Comparison of ENCODE assay signal across 9 cellular contexts in genomic region chr9:35518212-35518917, GRCh38. TPM values are rescaled to one million over a fixed set of nuclear protein-coding genes. Genes with fewer than 3 reads are reported as not detected.
DNase-seq lines count a peak whose midpoint lies in the region; ATAC-seq, FAIRE-seq and TF ChIP-seq lines count a peak whose summit lies in the region.
"Had no signal": no experiment of that assay in that cellular context is flagged by ENCODE, and none has a peak within 500 bp of the region (broad histone marks: within the 10 kb centered on the region; RNA-seq: fewer than 3 reads in every experiment).

No MANE protein-coding gene starts in this region.

- H3K4me3 ChIP-seq in brain microvascular endothelial cell (ENCODE audit: low read depth, low read length) = no peak overlapping the region
- H3K4me3 ChIP-seq in stomach = no peak overlapping the region
- H3K4me3 ChIP-seq in ovary = no peak overlapping the region

- TF ChIP-seq EP300 in stomach (IDR thresholded peaks at IDR 0.05) (no peak), ovary (IDR thresholded peaks at IDR 0.05) (no peak)

- no peak for ATAC-seq in GM21825 (IDR thresholded peaks at IDR 0.05; ENCODE audit: unreplicated experiment)

- TF ChIP-seq CTCF in brain microvascular endothelial cell (IDR thresholded peaks at IDR 0.05; ENCODE audit: low read depth, low read length, missing control alignments) = no peak
- TF ChIP-seq CTCF in stomach (IDR thresholded peaks at IDR 0.05) = no peak
- no peak for TF ChIP-seq CTCF in ovary (IDR thresholded peaks at IDR 0.05)

- no peak for FAIRE-seq in GM12891 (lab: Jason Lieb, UNC)

- H3K9me3 ChIP-seq in stomach (no peaks in the 10 kb centered on the region), ovary (no peaks in the 10 kb centered on the region)

- H3K27ac ChIP-seq in brain microvascular endothelial cell = peak overlapping the region; percentile 90
- H3K27ac ChIP-seq in stomach = peak overlapping the region; percentile 31 to 86 (median 81)
- H3K27ac ChIP-seq in ovary = no peak overlapping the region

- TF ChIP-seq POLR2A in stomach (IDR thresholded peaks at IDR 0.05) = no peak
- TF ChIP-seq POLR2A in ovary (IDR thresholded peaks at IDR 0.05) = no peak
- TF ChIP-seq POLR2A in GM12891 (IDR thresholded peaks at IDR 0.05; ENCODE audit: low read depth, low read length) = no peak

- H3K36me3 ChIP-seq in brain microvascular endothelial cell (replicated peaks) = no peaks in the 10 kb centered on the region
- H3K36me3 ChIP-seq in stomach = no peaks in the 10 kb centered on the region
- H3K36me3 ChIP-seq in ovary = no peaks in the 10 kb centered on the region

- peaks cover 44 to 82% (median 71%) of the 10 kb centered on the region in 4 donors for H3K4me1 ChIP-seq in stomach
- peaks cover 17% of the 10 kb centered on the region for H3K4me1 ChIP-seq in ovary (ENCODE audit: insufficient read depth)

- intact Hi-C loops in stomach (cut with DNase I; ENCODE audit: low total_unique reads) (no loop called here), ovary (cut with DNase I) (no loop called here)

- DNase-seq in HPDE6-E6E7 (ENCODE audit: extremely low spot score) (peak; percentile 93), brain microvascular endothelial cell (peak; percentile 88), inferior parietal cortex (ENCODE audit: extremely low spot score) (peak; percentile 11), stomach (peak; percentile 42), ovary (no peak), NCI-H345 treated with DMSO at 0.1 percent for 48 hours (lab: John Stamatoyannopoulos, UW; ENCODE audit: unreplicated experiment) (no peak), GM12891 (ENCODE audit: insufficient read length, low spot score) (no peak)
- DNase-seq: activated CD8-positive, alpha-beta memory T cell treated with anti-CD3 and anti-CD28 coated beads, Interleukin-2, amount 50 U/mL, for 48 hours had no signal

- in situ Hi-C loops in brain microvascular endothelial cell (cut with HindIII; ENCODE audit: low pct_ligation_motif_present, low sequenced_read_pairs) = no loop called here

- H3K27me3 ChIP-seq in brain microvascular endothelial cell (replicated peaks) (no peaks in the 10 kb centered on the region), stomach (no peaks in the 10 kb centered on the region), ovary (no peaks in the 10 kb centered on the region)

- 21 to 33% (median 32%) methylated on average over 4 of the region's 4 CpGs for WGBS in stomach, 5 donors
- WGBS in ovary, 3 donors = 26 to 35% (median 32%) methylated on average over 4 of the region's 4 CpGs

TF ChIP-seq in GM12891, 5 proteins besides CTCF, POLR2A, EP300 and RAD21:
- no peak for TF ChIP-seq SPI1 (IDR thresholded peaks at IDR 0.05; ENCODE audit: low read depth, low read length)
- no peak for TF ChIP-seq TAF1 (IDR thresholded peaks at IDR 0.05; ENCODE audit: low read depth, low read length)
- TF ChIP-seq PAX5 (IDR thresholded peaks at IDR 0.05; ENCODE audit: insufficient read depth, low read length, severe bottlenecking) = no peak
- no peak for TF ChIP-seq POU2F2 (IDR thresholded peaks at IDR 0.05; ENCODE audit: low read depth, low read length)
- TF ChIP-seq POLR2AphosphoS5 (IDR thresholded peaks at IDR 0.05; ENCODE audit: low read depth, low read length) = no peak
TF ChIP-seq in GM12891: peak in this region for 0.

RNA-seq across cellular contexts. Expression of gene RUSC2, which starts 28.5 kb away (rescaled TPM):
- total RNA-seq in stomach (10 to 100 TPM in 2 of 5 donors, 1 to 10 TPM in 3; 3.8 to 34.8 (median 9.9) TPM), ovary (10 to 100 TPM; 13.9 to 41.1 (median 31.7) TPM)
- polyA plus RNA-seq in stomach (1 to 10 TPM; 3.4 to 6.6 (median 6.5) TPM), ovary (10 to 100 TPM in 1 of 2 donors, 1 to 10 TPM in 1; 7.4 to 20.9 TPM)
- 0.09 TPM for polyA plus RNA-seq in GM12891 (2012; ENCODE audit: low read depth, missing spikeins)

Comparison
In these comparisons a context has a peak if more than half of its experiments do, and no peak if none do; other contexts are left out.
1. DNase-seq: peak in HPDE6-E6E7 (single experiment), brain microvascular endothelial cell (single experiment), inferior parietal cortex (single experiment) and stomach (single experiment); none in ovary (0 of 5), NCI-H345 treated with DMSO at 0.1 percent for 48 hours (single experiment) and GM12891 (single experiment).
2. H3K27ac ChIP-seq: peak in brain microvascular endothelial cell (single experiment) and stomach (5 of 5); none in ovary (0 of 2).